9 cellular contexts compared by ENCODE assay signal in genomic region chr12:104459556-104459909, GRCh38. TPM values are rescaled to one million over a fixed set of nuclear protein-coding genes. Genes with fewer than 3 reads are reported as not detected.
DNase-seq lines count a peak whose midpoint lies in the region; ATAC-seq and TF ChIP-seq lines count a peak whose summit lies in the region.
"Had no signal": no experiment of that assay in that cellular context is flagged by ENCODE, and none has a peak within 500 bp of the region (broad histone marks: within the 10 kb centered on the region; RNA-seq: fewer than 3 reads in every experiment).

No MANE protein-coding gene starts in this region.

- peak overlapping the region; percentile 86 to 99 (median 90) for H3K27ac Mint-ChIP-seq in CD14-positive monocyte
- peak overlapping the region in 2 of 3 experiments; percentile 18 to 80 for H3K27ac Mint-ChIP-seq in nephron

- H3K4me1 Mint-ChIP-seq in CD14-positive monocyte (peaks cover 59% of the 10 kb centered on the region), nephron (peaks cover 31% of the 10 kb centered on the region)

- TF ChIP-seq CTCF in CD14-positive monocyte (IDR thresholded peaks at IDR 0.05) (no peak), coronary artery (IDR thresholded peaks at IDR 0.05) (no peak), nephron (IDR thresholded peaks at IDR 0.05; ENCODE audit: unreplicated experiment in 3 of 3) (no peak)

- DNase-seq in CD14-positive monocyte (ENCODE audit: low spot score): no peak
- no peak for DNase-seq in coronary artery (ENCODE audit: low spot score)
- no peak for DNase-seq in stimulated activated CD4-positive, alpha-beta T cell treated with anti-CD3 and anti-CD28 coated beads, Interleukin-2, amount 100 ng/mL, for 48 hours
- no peak for DNase-seq in HT-29 (ENCODE audit: low spot score)
- DNase-seq: NCI-H526 treated with DMSO at 0.1 percent for 48 hours had no signal

- H3K4me3 ChIP-seq in coronary artery: peak overlapping the region; percentile 90

- intact Hi-C loops in CD14-positive monocyte (cut with micrococcal nuclease): loop anchor here in 1 of 2 donors (5.0 to 10.0 kb wide), 5 partner anchors 38 to 498 kb away; partner anchors contain the start of gene SLC41A2

- H3K4me3 Mint-ChIP-seq in CD14-positive monocyte (peak overlapping the region; percentile 100), nephron (peak overlapping the region; percentile 93 to 99 (median 97))

- peaks cover 0 to 2% (median 0%) of the 10 kb centered on the region in 7 donors for H3K9me3 Mint-ChIP-seq in CD14-positive monocyte
- no peaks in the 10 kb centered on the region for H3K9me3 Mint-ChIP-seq in nephron

- H3K27ac ChIP-seq in KOPT-K1 (ENCODE audit: low read depth, low read length, poor library complexity, severe bottlenecking) (peak overlapping the region; percentile 96), coronary artery (peak overlapping the region; percentile 70 to 91)

- no peaks in the 10 kb centered on the region for H3K9me3 ChIP-seq in KOPT-K1 (ENCODE audit: insufficient read depth, low read length, poor library complexity, severe bottlenecking)

- ATAC-seq in HG02884 (IDR thresholded peaks at IDR 0.05; ENCODE audit: unreplicated experiment): no peak
- no peak for ATAC-seq in activated CD4-positive, CD25-positive, alpha-beta regulatory T cell treated with anti-CD3 and anti-CD28 coated beads, Interleukin-2, amount 50 U/mL, for 24 hours

- H3K36me3 ChIP-seq in KOPT-K1 (ENCODE audit: insufficient read depth, low read length): peaks cover 42% of the 10 kb centered on the region

- H3K27me3 Mint-ChIP-seq in CD14-positive monocyte (ENCODE audit: low read depth in 3 of 3): peaks cover 0 to 3% (median 2%) of the 10 kb centered on the region in 3 donors
- peaks cover 21% of the 10 kb centered on the region for H3K27me3 Mint-ChIP-seq in nephron (ENCODE audit: low read depth)

- H3K36me3 Mint-ChIP-seq in CD14-positive monocyte (peaks cover 11 to 14% of the 10 kb centered on the region in 2 donors), nephron (ENCODE audit: low read depth) (no peaks in the 10 kb centered on the region)

RNA-seq across cellular contexts. Expression of gene CHST11, which starts 2.8 kb away (rescaled TPM):
- 10 to 100 TPM; 44.4 to 48.4 TPM for polyA plus RNA-seq in CD14-positive monocyte
- 1.6 and 3.8 TPM in 2 replicates for total RNA-seq in HT-29 (2014; rRNA removed; shearing (Covaris generic))
